8 cellular contexts compared by ENCODE assay signal in the genomic region with DNA sequence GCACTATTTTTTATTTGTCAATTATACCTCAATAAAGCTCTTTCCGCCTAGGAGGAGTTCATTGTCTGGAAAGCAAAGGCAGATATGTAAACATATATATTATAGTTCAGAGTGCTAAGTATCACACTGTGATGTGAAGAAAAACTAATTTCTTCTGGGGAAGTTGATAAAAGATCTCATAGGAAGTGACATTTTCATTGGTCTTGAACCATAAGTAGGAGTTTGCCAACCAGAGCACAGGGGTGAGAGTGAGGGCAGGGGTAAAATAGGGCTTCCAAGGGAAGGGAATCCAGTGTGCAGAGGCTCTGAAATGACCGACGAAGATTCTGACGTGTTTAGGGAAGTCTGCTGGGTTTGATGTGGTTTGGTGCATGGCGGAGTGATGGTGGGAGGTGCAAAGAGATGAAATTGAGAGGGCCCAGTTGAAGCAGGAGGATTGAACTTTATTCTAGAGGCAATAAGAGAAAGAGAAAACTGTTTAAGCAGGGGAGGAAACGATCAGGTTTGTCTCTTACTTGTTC. TPM values are rescaled to one million over a fixed set of nuclear protein-coding genes. Genes with fewer than 3 reads are reported as not detected.
DNase-seq lines count a peak whose midpoint lies in the region; ATAC-seq and TF ChIP-seq lines count a peak whose summit lies in the region.

No MANE protein-coding gene starts in this region.

- no peaks in the 10 kb centered on the region for H3K9me3 Mint-ChIP-seq in activated naive CD4-positive, alpha-beta T cell treated with anti-CD3 and anti-CD28 coated beads, Interleukin-2, amount 50 U/mL, for 72 hours

- H3K36me3 Mint-ChIP-seq in activated naive CD4-positive, alpha-beta T cell treated with anti-CD3 and anti-CD28 coated beads, Interleukin-2, amount 50 U/mL, for 72 hours = no peaks in the 10 kb centered on the region

- H3K9ac ChIP-seq in SK-N-MC (ENCODE audit: insufficient read length) = peak overlapping the region; percentile 96

- ATAC-seq in GM18505 (IDR thresholded peaks at IDR 0.05; ENCODE audit: unreplicated experiment) (peak; percentile 37), HG02943 (IDR thresholded peaks at IDR 0.05; ENCODE audit: low read depth, unreplicated experiment) (peak; percentile 14), HG03378 (IDR thresholded peaks at IDR 0.05; ENCODE audit: unreplicated experiment) (no peak)
- peak; percentile 79 to 89 for ATAC-seq in activated naive CD4-positive, alpha-beta T cell treated with anti-CD3 and anti-CD28 coated beads, Interleukin-2, amount 50 U/mL, for 72 hours

- peak overlapping the region; percentile 96 for H3K4me3 ChIP-seq in SK-N-MC
- H3K4me3 ChIP-seq in iPS-18c (ENCODE audit: insufficient read depth, low read depth, low read length) = peak overlapping the region; percentile 93

- H3K9me3 ChIP-seq in SK-N-MC (ENCODE audit: low read depth, low read length) (no peaks in the 10 kb centered on the region), iPS-18c (ENCODE audit: control insufficient read depth, insufficient read depth, low read length) (no peaks in the 10 kb centered on the region)

- no peak for DNase-seq in SK-N-MC (ENCODE audit: low read depth, low spot score)
- peak; percentile 47 to 73 for DNase-seq in activated naive CD4-positive, alpha-beta T cell treated with anti-CD3 and anti-CD28 coated beads, Interleukin-2, amount 50 U/mL, for 72 hours (ENCODE audit: low spot score in 2 of 2)
- peak; percentile 60 for DNase-seq in stimulated activated CD4-positive, alpha-beta T cell treated with anti-CD3 and anti-CD28 coated beads, Interleukin-1b, Interleukin-23, amount 100 ng/mL, for 48 hours
- no peak for DNase-seq in amniotic stem cell (lab: John Stamatoyannopoulos, UW)

- H3K27ac ChIP-seq in SK-N-MC = no peak overlapping the region

- no peak for TF ChIP-seq POLR2A in GM18505 (IDR thresholded peaks at IDR 0.05; ENCODE audit: borderline replicate concordance, extremely low read depth, insufficient read depth, insufficient read length)

- no peak overlapping the region for H3K27ac Mint-ChIP-seq in activated naive CD4-positive, alpha-beta T cell treated with anti-CD3 and anti-CD28 coated beads, Interleukin-2, amount 50 U/mL, for 72 hours

- H3K36me3 ChIP-seq in SK-N-MC (ENCODE audit: insufficient read depth, low read length) = peaks cover 3% of the 10 kb centered on the region; the same call in 1 of the 2 replicates

RNA-seq across cellular contexts. Expression of gene GTF2F2, which starts 0.8 kb away (rescaled TPM):
- total RNA-seq in activated naive CD4-positive, alpha-beta T cell treated with anti-CD3 and anti-CD28 coated beads, Interleukin-2, amount 50 U/mL, for 72 hours = 10 to 100 TPM; 20.4 to 23.3 TPM

Comparison
In these comparisons a context has a peak if more than half of its experiments do, and no peak if none do; other contexts are left out.
1. DNase-seq: peak in activated naive CD4-positive, alpha-beta T cell treated with anti-CD3 and anti-CD28 coated beads, Interleukin-2, amount 50 U/mL, for 72 hours (2 of 2) and stimulated activated CD4-positive, alpha-beta T cell treated with anti-CD3 and anti-CD28 coated beads, Interleukin-1b, Interleukin-23, amount 100 ng/mL, for 48 hours (single experiment); none in SK-N-MC (single experiment) and amniotic stem cell (single experiment).